Comparison of ENCODE assay signal across 1 cellular context in genomic region chr9:114077162-114077837, GRCh38.
TF ChIP-seq lines count a peak whose summit lies in the region.

No MANE protein-coding gene starts in this region.

TF ChIP-seq in HepG2, 621 proteins besides CTCF, POLR2A, EP300 and RAD21 (continued from another document):
- TF ChIP-seq ZNF362 (CRISPR knock-in tag; IDR thresholded peaks at IDR 0.05; ENCODE audit: borderline replicate concordance) (0 out of 2 replicates have a peak, but pooled peaks have one; percentile 20), ZNF225 (CRISPR knock-in tag; IDR thresholded peaks at IDR 0.05) (peak; percentile 21; the same call in 1 of the 2 replicates), ZFP90 (CRISPR knock-in tag; IDR thresholded peaks at IDR 0.05; ENCODE audit: borderline replicate concordance) (0 out of 2 replicates have a peak, but pooled peaks have one; percentile 1), SP2 (CRISPR knock-in tag; IDR thresholded peaks at IDR 0.05) (0 out of 2 replicates have a peak, but pooled peaks have one; percentile 2)
